Comparison of ENCODE assay signal across 2 cellular contexts in the genomic region with DNA sequence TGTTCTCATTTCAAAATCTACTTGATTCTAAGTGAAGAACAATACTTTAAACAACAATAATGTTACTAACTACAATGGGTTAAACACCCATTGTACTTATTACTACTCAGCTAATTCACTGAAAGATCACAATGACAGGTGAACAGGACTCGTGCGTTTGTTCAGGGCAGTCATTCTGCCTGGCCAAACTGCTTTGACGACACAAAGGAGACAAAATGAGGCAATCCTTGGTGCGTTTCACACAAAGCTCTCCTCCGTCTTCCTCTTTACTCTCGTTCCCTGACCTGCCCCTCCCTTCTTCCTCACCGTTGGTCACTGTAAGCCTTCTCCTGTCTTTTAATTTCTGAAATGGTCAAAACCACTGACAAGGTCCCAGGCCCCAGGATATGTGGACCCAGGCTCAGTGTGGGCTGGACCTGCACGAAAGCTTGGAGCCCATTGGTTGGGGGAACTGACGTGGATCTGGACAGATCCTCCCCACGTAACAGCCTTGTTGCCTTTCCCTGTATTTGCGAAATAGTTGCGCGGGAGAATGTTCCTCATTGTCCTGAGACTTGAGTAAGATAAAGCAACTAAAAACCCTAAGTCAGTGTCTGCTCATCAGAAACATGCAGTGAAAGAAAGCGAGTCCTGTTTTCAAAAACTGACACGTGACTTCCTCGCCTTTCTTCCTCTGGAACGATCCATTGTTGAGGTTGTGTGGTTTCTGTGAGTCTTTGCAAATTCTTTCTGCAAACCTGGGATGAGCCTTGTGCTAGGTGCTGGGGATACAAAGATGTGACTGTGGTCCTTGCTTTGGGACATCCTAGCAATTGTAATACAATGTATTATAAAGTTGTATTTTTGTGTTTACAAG.
TF ChIP-seq lines count a peak whose summit lies in the region.

No MANE protein-coding gene starts in this region.

TF ChIP-seq in A549, 52 proteins besides CTCF, POLR2A, EP300 and RAD21:
- TF ChIP-seq, protein P1, sequence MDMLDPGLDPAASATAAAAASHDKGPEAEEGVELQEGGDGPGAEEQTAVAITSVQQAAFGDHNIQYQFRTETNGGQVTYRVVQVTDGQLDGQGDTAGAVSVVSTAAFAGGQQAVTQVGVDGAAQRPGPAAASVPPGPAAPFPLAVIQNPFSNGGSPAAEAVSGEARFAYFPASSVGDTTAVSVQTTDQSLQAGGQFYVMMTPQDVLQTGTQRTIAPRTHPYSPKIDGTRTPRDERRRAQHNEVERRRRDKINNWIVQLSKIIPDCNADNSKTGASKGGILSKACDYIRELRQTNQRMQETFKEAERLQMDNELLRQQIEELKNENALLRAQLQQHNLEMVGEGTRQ (IDR thresholded peaks at IDR 0.05): peak; percentile 34; the same call in 1 of the 2 replicates
- TF ChIP-seq, protein P2, sequence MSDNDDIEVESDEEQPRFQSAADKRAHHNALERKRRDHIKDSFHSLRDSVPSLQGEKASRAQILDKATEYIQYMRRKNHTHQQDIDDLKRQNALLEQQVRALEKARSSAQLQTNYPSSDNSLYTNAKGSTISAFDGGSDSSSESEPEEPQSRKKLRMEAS (IDR thresholded peaks at IDR 0.05): no peak
- TF ChIP-seq, protein P3, sequence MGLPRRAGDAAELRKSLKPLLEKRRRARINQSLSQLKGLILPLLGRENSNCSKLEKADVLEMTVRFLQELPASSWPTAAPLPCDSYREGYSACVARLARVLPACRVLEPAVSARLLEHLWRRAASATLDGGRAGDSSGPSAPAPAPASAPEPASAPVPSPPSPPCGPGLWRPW (IDR thresholded peaks at IDR 0.05): no peak
TF ChIP-seq in A549: peak in this region for 1.

TF ChIP-seq in H1, 55 proteins besides CTCF, POLR2A, EP300 and RAD21 (continued from another document):
- TF ChIP-seq GTF2F1 (IDR thresholded peaks at IDR 0.05; ENCODE audit: borderline replicate concordance, low read depth, low read length): no peak
